In genomic region chr7:120805636-120806388, GRCh38 we compare ENCODE assay signal across 8 cellular contexts. TPM values are rescaled to one million over a fixed set of nuclear protein-coding genes. Genes with fewer than 3 reads are reported as not detected.
DNase-seq lines count a peak whose midpoint lies in the region; ATAC-seq and TF ChIP-seq lines count a peak whose summit lies in the region.

No MANE protein-coding gene starts in this region.

- H3K36me3 ChIP-seq in ovary = no peaks in the 10 kb centered on the region

- ATAC-seq in HG03457 (IDR thresholded peaks at IDR 0.05; ENCODE audit: unreplicated experiment) = peak; percentile 41

- TF ChIP-seq POLR2A in ovary (IDR thresholded peaks at IDR 0.05) = no peak

- TF ChIP-seq EP300 in ovary (IDR thresholded peaks at IDR 0.05) = no peak

- no peaks in the 10 kb centered on the region for H3K27me3 ChIP-seq in ovary

- TF ChIP-seq CTCF in fibroblast of the aortic adventitia (IDR thresholded peaks at IDR 0.05; ENCODE audit: insufficient read depth, low read length) (peak; percentile 82), ovary (IDR thresholded peaks at IDR 0.05) (peak; percentile 39 to 52 (median 50))

- no peak overlapping the region for H3K4me3 ChIP-seq in fibroblast of the aortic adventitia (ENCODE audit: low read depth, low read length)
- H3K4me3 ChIP-seq in ovary = no peak overlapping the region

- H3K9me3 ChIP-seq in ovary = no peaks in the 10 kb centered on the region

- H3K4me1 ChIP-seq in ovary (ENCODE audit: insufficient read depth) = no peaks in the 10 kb centered on the region

- intact Hi-C loops in ovary (cut with DNase I) = loop anchor here in 2 of 4 donors (5.0 kb wide), 2 partner anchors 131 to 301 kb away; no protein-coding TSS in a partner anchor

- no peak overlapping the region for H3K27ac ChIP-seq in ovary

- 37 to 44% (median 41%) methylated on average over 3 of the region's 3 CpGs for WGBS in ovary, 3 donors

- peak; percentile 76 for DNase-seq in COLO829 (ENCODE audit: low spot score)
- peak; percentile 29 for DNase-seq in GM19240 (ENCODE audit: insufficient read length, low spot score)
- peak; percentile 87 for DNase-seq in NCI-H69 (lab: John Stamatoyannopoulos, UW)
- peak; percentile 42 for DNase-seq in activated CD8-positive, alpha-beta memory T cell treated with anti-CD3 and anti-CD28 coated beads, Interleukin-2, amount 50 U/mL, for 4 hours
- DNase-seq in fibroblast of the aortic adventitia (ENCODE audit: low read depth) = peak; percentile 76
- peak in 4 of 5 donors; percentile 21 to 62 (median 36) for DNase-seq in ovary
- DNase-seq in cerebellar nuclear complex (lab: John Stamatoyannopoulos, UW) = no peak

RNA-seq across cellular contexts. Expression of gene TSPAN12, which starts 52.1 kb away (rescaled TPM):
- total RNA-seq in fibroblast of the aortic adventitia (ENCODE audit: low replicate concordance) = 1.5 and 5.6 TPM in 2 replicates
- 1 to 10 TPM in 5 of 7 donors, under 1 TPM in 2; 0.50 to 10.0 (median 3.6) TPM for total RNA-seq in ovary
- polyA plus RNA-seq in ovary = 10 to 100 TPM in 1 of 2 donors, 1 to 10 TPM in 1; 4.2 to 58.0 TPM

Comparison
In these comparisons a context has a peak if more than half of its experiments do, and no peak if none do; other contexts are left out.
1. DNase-seq: peak in COLO829 (single experiment), GM19240 (single experiment), NCI-H69 (single experiment), activated CD8-positive, alpha-beta memory T cell treated with anti-CD3 and anti-CD28 coated beads, Interleukin-2, amount 50 U/mL, for 4 hours (single experiment), fibroblast of the aortic adventitia (single experiment) and ovary (4 of 5); none in cerebellar nuclear complex (0 of 2).